In the genomic region with DNA sequence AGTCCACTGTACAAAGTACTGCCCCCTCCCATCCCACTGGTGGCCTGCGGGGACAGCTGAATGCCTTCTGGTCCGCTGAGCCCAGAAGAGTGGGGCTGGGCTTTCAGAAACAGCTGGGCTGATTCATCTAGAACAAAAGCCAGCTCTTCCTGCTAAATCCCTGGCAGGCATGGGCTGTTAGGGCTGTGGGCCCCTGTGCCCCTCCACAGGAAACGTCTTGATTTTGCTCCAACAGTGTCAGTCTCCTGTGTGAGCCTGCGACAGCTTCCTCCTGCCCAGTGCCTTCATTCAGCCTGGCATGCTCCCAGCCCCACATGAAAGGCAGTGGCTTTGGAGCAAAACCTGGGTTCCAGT, we compare ENCODE assay signal across 9 cellular contexts. TPM values are rescaled to one million over a fixed set of nuclear protein-coding genes. Genes with fewer than 3 reads are reported as not detected.
DNase-seq lines count a peak whose midpoint lies in the region; ATAC-seq, FAIRE-seq and TF ChIP-seq lines count a peak whose summit lies in the region.
"Had no signal": no experiment of that assay in that cellular context is flagged by ENCODE, and none has a peak within 500 bp of the region (broad histone marks: within the 10 kb centered on the region; RNA-seq: fewer than 3 reads in every experiment).

No MANE protein-coding gene starts in this region.

- no peak overlapping the region for H3K4me3 ChIP-seq in right atrium auricular region
- H3K4me3 ChIP-seq in astrocyte (ENCODE audit: insufficient read depth, low read depth, low read length), result no peak overlapping the region
- H3K4me3 ChIP-seq in kidney (ENCODE audit: low read length in 2 of 2), result no peak overlapping the region
- H3K4me3 ChIP-seq in effector memory CD4-positive, alpha-beta T cell (ENCODE audit: insufficient read depth, low read depth, low read length, poor library complexity, severe bottlenecking), result no peak overlapping the region

- H3K27me3 ChIP-seq in right atrium auricular region (no peaks in the 10 kb centered on the region), astrocyte (ENCODE audit: insufficient read depth, low read length) (no peaks in the 10 kb centered on the region)
- H3K27me3 ChIP-seq in effector memory CD4-positive, alpha-beta T cell (replicated peaks; ENCODE audit: control insufficient read depth, insufficient read depth, low read length, poor library complexity, severe bottlenecking), result no peaks in the 10 kb centered on the region

- H3K4me3 Mint-ChIP-seq in astrocyte (ENCODE audit: unreplicated experiment) (no peak overlapping the region), type B pancreatic cell (no peak overlapping the region)

- intact Hi-C loops in Right ventricle myocardium inferior (cut with DNase I) (no loop called here), kidney (cut with DNase I) (loop anchor here (10.0 kb wide), 1 partner anchor 54 kb away; no protein-coding TSS in a partner anchor)

- no peak overlapping the region for H3K27ac ChIP-seq in right atrium auricular region
- no peak overlapping the region for H3K27ac ChIP-seq in astrocyte (ENCODE audit: low read depth, low read length)
- H3K27ac ChIP-seq in kidney (ENCODE audit: low read depth in 2 of 2, low read length in 2 of 2), result no peak overlapping the region
- H3K27ac ChIP-seq in effector memory CD4-positive, alpha-beta T cell (ENCODE audit: insufficient read depth, low read length, poor library complexity, severe bottlenecking), result no peak overlapping the region

- H4K20me1 ChIP-seq in astrocyte (ENCODE audit: insufficient read depth, low read length), result no peaks in the 10 kb centered on the region

- no peaks in the 10 kb centered on the region for H3K9me3 Mint-ChIP-seq in astrocyte (ENCODE audit: unreplicated experiment)
- no peaks in the 10 kb centered on the region for H3K9me3 Mint-ChIP-seq in type B pancreatic cell

- H3K4me1 Mint-ChIP-seq in astrocyte (ENCODE audit: low read depth, unreplicated experiment) (peaks cover 28% of the 10 kb centered on the region), type B pancreatic cell (ENCODE audit: unreplicated experiment) (peaks cover 20% of the 10 kb centered on the region)

- no peaks in the 10 kb centered on the region for H3K9me3 ChIP-seq in right atrium auricular region
- H3K9me3 ChIP-seq in astrocyte (ENCODE audit: insufficient read depth, low read depth, low read length), result no peaks in the 10 kb centered on the region
- no peaks in the 10 kb centered on the region for H3K9me3 ChIP-seq in kidney (ENCODE audit: control insufficient read depth in 1 of 2, low read length in 2 of 2)
- no peaks in the 10 kb centered on the region for H3K9me3 ChIP-seq in effector memory CD4-positive, alpha-beta T cell (ENCODE audit: control insufficient read depth, low read length)

- no peaks in the 10 kb centered on the region for H3K36me3 Mint-ChIP-seq in astrocyte (ENCODE audit: low read depth, unreplicated experiment)
- no peaks in the 10 kb centered on the region for H3K36me3 Mint-ChIP-seq in type B pancreatic cell

- H3K36me3 ChIP-seq in right atrium auricular region (no peaks in the 10 kb centered on the region), astrocyte (ENCODE audit: insufficient read depth, low read length) (no peaks in the 10 kb centered on the region), kidney (ENCODE audit: control insufficient read depth in 1 of 2, insufficient read depth in 2 of 2, low read length in 2 of 2) (no peaks in the 10 kb centered on the region)
- H3K36me3 ChIP-seq in effector memory CD4-positive, alpha-beta T cell (ENCODE audit: control insufficient read depth, insufficient read depth, low read length), result no peaks in the 10 kb centered on the region

- FAIRE-seq in astrocyte (lab: Jason Lieb, UNC), result no peak
- no peak for FAIRE-seq in kidney (lab: Jason Lieb, UNC)

- ATAC-seq in Right ventricle myocardium inferior (peak; percentile 58), GM21360 (IDR thresholded peaks at IDR 0.05; ENCODE audit: unreplicated experiment) (no peak)

- H2AFZ ChIP-seq in astrocyte (ENCODE audit: low read depth, low read length), result peak overlapping the region; percentile 6

- H3K79me2 ChIP-seq in astrocyte (ENCODE audit: insufficient read depth, low read length), result no peaks in the 10 kb centered on the region

- no peak overlapping the region for H3K27ac Mint-ChIP-seq in astrocyte (ENCODE audit: unreplicated experiment)
- H3K27ac Mint-ChIP-seq in type B pancreatic cell, result no peak overlapping the region

- H3K4me2 ChIP-seq in astrocyte (ENCODE audit: low read length), result peak overlapping the region; percentile 31

- H3K27me3 Mint-ChIP-seq in astrocyte (ENCODE audit: low read depth, unreplicated experiment) (peaks cover 12% of the 10 kb centered on the region), type B pancreatic cell (peaks cover 18% of the 10 kb centered on the region)

- TF ChIP-seq CTCF in right atrium auricular region (IDR thresholded peaks at IDR 0.05), result no peak
- TF ChIP-seq CTCF in astrocyte (IDR thresholded peaks at IDR 0.05; ENCODE audit: insufficient read depth, low read depth, low read length), result no peak
- no peak for TF ChIP-seq CTCF in kidney (IDR thresholded peaks at IDR 0.05; ENCODE audit: borderline replicate concordance, extremely low read depth, insufficient read depth)
- peak; percentile 20 for TF ChIP-seq CTCF in type B pancreatic cell (conservative IDR thresholded peaks at IDR 0.05)

- H3K9ac ChIP-seq in astrocyte (ENCODE audit: low read length) (peak overlapping the region; percentile 5), kidney (ENCODE audit: low read length in 2 of 2) (no peak overlapping the region)

- DNase-seq in Right ventricle myocardium inferior (ENCODE audit: missing footprints), result peak; percentile 50
- DNase-seq in right atrium auricular region (ENCODE audit: low spot score), result no peak
- no peak for DNase-seq in astrocyte (ENCODE audit: low read depth)
- DNase-seq in kidney, result peak; percentile 78
- no peak for DNase-seq in type B pancreatic cell (ENCODE audit: extremely low spot score, unreplicated experiment)
- no peak for DNase-seq in activated effector memory CD4-positive, alpha-beta T cell treated with anti-CD3 and anti-CD28 coated beads, Interleukin-2, amount 50 U/mL, for 16 hours
- DNase-seq in effector memory CD4-positive, alpha-beta T cell, result no peak
- DNase-seq: SW 1271 had no signal

- H3K4me1 ChIP-seq in right atrium auricular region, result peaks cover 0 to 12% of the 10 kb centered on the region in 2 donors
- peaks cover 10% of the 10 kb centered on the region for H3K4me1 ChIP-seq in astrocyte (ENCODE audit: insufficient read depth, low read length)
- H3K4me1 ChIP-seq in kidney (ENCODE audit: control insufficient read depth in 1 of 2, insufficient read depth in 1 of 2, low read depth in 1 of 2, low read length in 2 of 2), result no peaks in the 10 kb centered on the region
- no peaks in the 10 kb centered on the region for H3K4me1 ChIP-seq in effector memory CD4-positive, alpha-beta T cell (ENCODE audit: control insufficient read depth, insufficient read depth, low read length, poor library complexity, severe bottlenecking)

RNA-seq across cellular contexts. Expression of gene GSN, which starts 6.9 kb away (rescaled TPM):
- total RNA-seq in Right ventricle myocardium inferior (966 TPM), right atrium auricular region (1,000 to 10,000 TPM; 1,444 to 3,478 TPM), astrocyte (260 and 357 TPM in 2 replicates), kidney (511 TPM), type B pancreatic cell (ENCODE audit: low replicate concordance) (80.0 and 159 TPM in 2 replicates)
- 235 TPM for polyA plus RNA-seq in kidney (ENCODE audit: insufficient read depth, low read depth, low replicate concordance)

RNA-seq across cellular contexts. Expression of gene RAB14, which starts 59.4 kb away (rescaled TPM):
- total RNA-seq in Right ventricle myocardium inferior (52.6 TPM), right atrium auricular region (10 to 100 TPM; 26.8 to 27.8 TPM), astrocyte (72.1 and 77.0 TPM in 2 replicates), kidney (78.6 TPM), type B pancreatic cell (ENCODE audit: low replicate concordance) (59.4 and 83.7 TPM in 2 replicates)
- 48.0 TPM for polyA plus RNA-seq in kidney (ENCODE audit: insufficient read depth, low read depth, low replicate concordance)

Comparison
In these comparisons a context has a peak if more than half of its experiments do, and no peak if none do; other contexts are left out.
1. DNase-seq: peak in Right ventricle myocardium inferior (single experiment) and kidney (single experiment); none in right atrium auricular region (single experiment), astrocyte (single experiment), type B pancreatic cell (single experiment), activated effector memory CD4-positive, alpha-beta T cell treated with anti-CD3 and anti-CD28 coated beads, Interleukin-2, amount 50 U/mL, for 16 hours (single experiment) and effector memory CD4-positive, alpha-beta T cell (0 of 3).